3 cellular contexts compared by ENCODE assay signal in genomic region chr6:35988047-35988446, GRCh38.
TF ChIP-seq lines count a peak whose summit lies in the region.

No MANE protein-coding gene starts in this region.

TF ChIP-seq in A549, 52 proteins besides CTCF, POLR2A, EP300 and RAD21:
- TF ChIP-seq MAFK (IDR thresholded peaks at IDR 0.05; ENCODE audit: partially characterized antibody), result peak; percentile 16

TF ChIP-seq in K562, 482 proteins besides CTCF, POLR2A, EP300 and RAD21:
- peak; percentile 83 for TF ChIP-seq ZNF316 (IDR thresholded peaks at IDR 0.05)
- peak; percentile 70 for TF ChIP-seq C11orf30 (IDR thresholded peaks at IDR 0.05; ENCODE audit: low read depth)
- TF ChIP-seq MAFG (tag; conservative IDR thresholded peaks at IDR 0.05), result peak; percentile 60
TF ChIP-seq in K562: peak in this region for 3; not testable (repeated sequence) for 479.

TF ChIP-seq in HepG2, 621 proteins besides CTCF, POLR2A, EP300 and RAD21:
- TF ChIP-seq MAFF (IDR thresholded peaks at IDR 0.05; ENCODE audit: low read depth, low read length), result peak; percentile 49; the same call in 1 of the 2 replicates
- TF ChIP-seq MAFK (conservative IDR thresholded peaks at IDR 0.05 in 1 of 2, IDR thresholded peaks at IDR 0.05 in 1 of 2; ENCODE audit: low read length in 2 of 2), result peak; percentile 44 to 79
